In the genomic region with DNA sequence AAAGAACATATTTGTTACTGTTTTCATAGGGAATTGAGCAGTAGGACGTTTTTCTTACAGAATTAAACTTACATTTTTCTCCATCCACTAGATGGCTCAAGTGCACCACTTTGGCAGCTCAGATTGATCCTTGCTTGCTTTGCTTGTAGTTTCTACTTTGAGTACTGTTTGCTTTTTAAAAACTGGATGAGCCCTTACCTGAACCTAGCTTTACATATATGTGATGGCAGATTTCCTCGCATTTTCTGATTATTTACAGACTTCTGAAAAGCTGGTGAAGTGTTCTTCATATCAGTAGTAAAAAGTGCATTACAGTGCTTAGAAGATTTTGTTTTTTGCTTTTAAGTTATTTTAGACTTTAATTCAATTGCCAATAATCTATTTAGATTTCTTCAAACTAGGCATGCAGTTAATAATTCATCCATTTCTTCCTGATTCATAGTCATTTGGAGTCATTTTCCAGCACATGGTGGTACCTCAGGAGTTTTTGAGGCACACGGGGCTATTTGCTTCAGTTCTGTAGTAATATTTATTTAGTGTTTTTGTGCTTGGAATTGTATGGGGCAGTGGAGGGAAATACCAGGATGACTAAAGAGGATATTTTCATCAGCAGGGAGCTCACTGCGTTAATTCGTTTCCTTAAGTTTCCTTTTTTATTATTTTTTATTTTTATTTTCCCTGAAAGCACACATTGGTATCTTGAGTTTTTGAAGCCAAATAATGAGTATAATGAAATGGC, we compare ENCODE assay signal across 8 cellular contexts. TPM values are rescaled to one million over a fixed set of nuclear protein-coding genes. Genes with fewer than 3 reads are reported as not detected.
DNase-seq lines count a peak whose midpoint lies in the region; ATAC-seq and TF ChIP-seq lines count a peak whose summit lies in the region.

No MANE protein-coding gene starts in this region.

- H3K4me1 ChIP-seq in SK-N-SH (ENCODE audit: control insufficient read depth in 1 of 2, insufficient read depth in 2 of 2, low read depth in 1 of 2, low read length in 1 of 2) = peaks cover 15 to 26% of the 10 kb centered on the region in 2 experiments; a peak in 2 of 4 replicates
- H3K4me1 ChIP-seq in upper lobe of right lung = peaks cover 24% of the 10 kb centered on the region

- intact Hi-C loops in Right ventricle myocardium superior (cut with DNase I) (loop anchor here (2.0 to 5.0 kb wide), 2 partner anchors 144 to 291 kb away; no protein-coding TSS in a partner anchor), cardiac septum (cut with DNase I) (loop anchor here (2.0 to 5.0 kb wide), 3 partner anchors 144 to 293 kb away; no protein-coding TSS in a partner anchor), upper lobe of right lung (cut with DNase I) (no loop called here)

- TF ChIP-seq EP300 in SK-N-SH (IDR thresholded peaks at IDR 0.05; ENCODE audit: borderline replicate concordance in 1 of 2, low read depth in 1 of 2, low read length in 1 of 2) = no peak

- no peaks in the 10 kb centered on the region for H3K27me3 ChIP-seq in SK-N-SH (ENCODE audit: insufficient read depth)
- no peaks in the 10 kb centered on the region for H3K27me3 ChIP-seq in upper lobe of right lung

- H3K9me2 ChIP-seq in SK-N-SH = no peaks in the 10 kb centered on the region

- peak; percentile 96 for TF ChIP-seq RAD21 in SK-N-SH (IDR thresholded peaks at IDR 0.05; ENCODE audit: low read length)

- H4K20me1 ChIP-seq in SK-N-SH (ENCODE audit: insufficient read depth) = peaks cover 16% of the 10 kb centered on the region; the same call in 1 of the 2 replicates

- peak; percentile 71 for ATAC-seq in Right ventricle myocardium superior (ENCODE audit: poor library complexity)
- ATAC-seq in upper lobe of right lung = peak; percentile 86
- ATAC-seq in GM19351 (IDR thresholded peaks at IDR 0.05; ENCODE audit: unreplicated experiment) = no peak

- peaks cover 25% of the 10 kb centered on the region for H3F3A ChIP-seq in SK-N-SH (replicated peaks; ENCODE audit: insufficient read depth)

- peak; percentile 82 for TF ChIP-seq CTCF in SK-N-SH (IDR thresholded peaks at IDR 0.05)
- TF ChIP-seq CTCF in upper lobe of right lung (IDR thresholded peaks at IDR 0.05) = peak; percentile 72

- peak overlapping the region; percentile 51 for H3K4me2 ChIP-seq in SK-N-SH

- CTCF ChIA-PET in SK-N-SH (lab: Yijun Ruan, JAX) = interaction anchor here (0.6 to 12.7 kb wide), 42 partner anchors 10 to 563 kb away, joined by 3 to 157 read pairs (median 4); no protein-coding TSS in a partner anchor

- H2AFZ ChIP-seq in SK-N-SH (ENCODE audit: low read depth) = no peak overlapping the region

- POLR2A ChIA-PET in SK-N-SH (lab: Yijun Ruan, JAX) = interaction anchor here (0.6 to 1.2 kb wide), 2 partner anchors 187 to 292 kb away, joined by 3 read pairs; no protein-coding TSS in a partner anchor

- no peaks in the 10 kb centered on the region for H3K36me3 ChIP-seq in SK-N-SH (replicated peaks in 1 of 2; ENCODE audit: control insufficient read depth in 1 of 2, insufficient read depth in 2 of 2, low read length in 1 of 2)
- H3K36me3 ChIP-seq in upper lobe of right lung = no peaks in the 10 kb centered on the region

- no peak for DNase-seq in Right ventricle myocardium superior
- DNase-seq in cardiac septum (ENCODE audit: low spot score) = no peak
- peak; percentile 79 for DNase-seq in M059J (ENCODE audit: low read depth)
- DNase-seq in SK-N-SH = peak; percentile 30
- peak; percentile 4 for DNase-seq in effector CD4-positive, alpha-beta T cell
- peak; percentile 86 to 87 for DNase-seq in lung microvascular endothelial cell (ENCODE audit: low read depth in 2 of 2)
- DNase-seq in upper lobe of right lung = no peak

- WGBS in SK-N-SH (ENCODE audit: low lambda C conversion rate) = 19% methylated on average over 5 of the region's 5 CpGs

- H3K4me3 ChIP-seq in SK-N-SH (ENCODE audit: low read depth in 2 of 2, low read length in 1 of 2) = no peak overlapping the region; a peak in 1 of 4 replicates
- no peak overlapping the region for H3K4me3 ChIP-seq in upper lobe of right lung

- H3K9ac ChIP-seq in SK-N-SH = peak overlapping the region; percentile 21; the same call in 1 of the 2 replicates

- H3K27ac ChIP-seq in SK-N-SH (ENCODE audit: low read depth in 2 of 2, low read length in 1 of 2) (peak overlapping the region; percentile 50 to 56; a peak in 3 of 4 replicates), upper lobe of right lung (no peak overlapping the region)

- peaks cover 89% of the 10 kb centered on the region for H3K79me2 ChIP-seq in SK-N-SH (ENCODE audit: insufficient read depth)

- no peaks in the 10 kb centered on the region for H3K9me3 ChIP-seq in SK-N-SH
- no peaks in the 10 kb centered on the region for H3K9me3 ChIP-seq in upper lobe of right lung

TF ChIP-seq in SK-N-SH, 30 proteins besides CTCF, POLR2A, EP300 and RAD21:
- TF ChIP-seq SMC3 (IDR thresholded peaks at IDR 0.05; ENCODE audit: low read depth, low read length) (peak; percentile 79), GABPA (IDR thresholded peaks at IDR 0.05; ENCODE audit: low read depth) (no peak)

RNA-seq across cellular contexts. Expression of a gene that starts 57.3 kb away (rescaled TPM):
- total RNA-seq in Right ventricle myocardium superior (30.6 TPM), cardiac septum (34.1 TPM), lung microvascular endothelial cell (24.0 and 37.3 TPM in 2 replicates), upper lobe of right lung (42.3 TPM)
- 114 and 149 TPM in 2 replicates for total RNA-seq in M059J (2014; rRNA removed; shearing (Covaris generic))
- polyA plus RNA-seq in SK-N-SH (2012; rRNA removed) = 26.4 and 33.6 TPM in 2 replicates
- polyA plus RNA-seq in SK-N-SH (2012; cell fraction: cytosol; rRNA removed) = 37.6 and 40.8 TPM in 2 replicates
- polyA plus RNA-seq in SK-N-SH (2012; cell fraction: nucleus; rRNA removed) = 31.0 and 49.9 TPM in 2 replicates

Comparison
In these comparisons a context has a peak if more than half of its experiments do, and no peak if none do; other contexts are left out.
1. DNase-seq: peak in M059J (single experiment), SK-N-SH (single experiment), effector CD4-positive, alpha-beta T cell (single experiment) and lung microvascular endothelial cell (2 of 2); none in Right ventricle myocardium superior (single experiment), cardiac septum (single experiment) and upper lobe of right lung (single experiment).